ENCODE assay signal across 8 cellular contexts in genomic region chr2:109335586-109336266, GRCh38.
DNase-seq lines count a peak whose midpoint lies in the region; ATAC-seq and TF ChIP-seq lines count a peak whose summit lies in the region.
"Had no signal": no experiment of that assay in that cellular context is flagged by ENCODE, and none has a peak within 500 bp of the region (broad histone marks: within the 10 kb centered on the region; RNA-seq: fewer than 3 reads in every experiment).

No MANE protein-coding gene starts in this region.

- H3K4me3 Mint-ChIP-seq in chondrocyte (ENCODE audit: unreplicated experiment) = peak overlapping the region; percentile 44

- H3K9me3 Mint-ChIP-seq in chondrocyte (ENCODE audit: low read depth) = no peaks in the 10 kb centered on the region

- H3K4me3 ChIP-seq in SK-N-MC = peak overlapping the region; percentile 33; the same call in 1 of the 2 replicates
- H3K4me3 ChIP-seq: body of pancreas had no signal

- DNase-seq in GM04503 (ENCODE audit: low read depth) (peak; percentile 59), SK-N-MC (ENCODE audit: low read depth, low spot score) (no peak), chondrocyte (ENCODE audit: low spot score) (no peak), renal cortical epithelial cell (ENCODE audit: low read depth) (peak; percentile 17), medulla oblongata (ENCODE audit: extremely low spot score) (no peak)
- DNase-seq: body of pancreas had no signal

- H3K4me1 Mint-ChIP-seq in chondrocyte (ENCODE audit: low read depth) = peaks cover 95% of the 10 kb centered on the region

- ATAC-seq in HG03135 (IDR thresholded peaks at IDR 0.05; ENCODE audit: unreplicated experiment) = no peak
- no peak for ATAC-seq in GM19455 (IDR thresholded peaks at IDR 0.05; ENCODE audit: unreplicated experiment)
- ATAC-seq: body of pancreas had no signal

- peaks cover 8% of the 10 kb centered on the region for H3K36me3 Mint-ChIP-seq in chondrocyte (ENCODE audit: low read depth)

- H3K27me3 Mint-ChIP-seq in chondrocyte (ENCODE audit: low read depth) = no peaks in the 10 kb centered on the region

- H3K36me3 ChIP-seq in SK-N-MC (ENCODE audit: insufficient read depth, low read length) = no peaks in the 10 kb centered on the region

- peak overlapping the region; percentile 28 for H3K9ac ChIP-seq in SK-N-MC (ENCODE audit: insufficient read length)

- H3K9me3 ChIP-seq in SK-N-MC (ENCODE audit: low read depth, low read length) = no peaks in the 10 kb centered on the region
- H3K9me3 ChIP-seq: body of pancreas had no signal

- peak overlapping the region; percentile 85 for H3K27ac ChIP-seq in SK-N-MC
- H3K27ac ChIP-seq: body of pancreas had no signal

- peak overlapping the region; percentile 94 for H3K27ac Mint-ChIP-seq in chondrocyte (ENCODE audit: unreplicated experiment)

- TF ChIP-seq CTCF in chondrocyte (IDR thresholded peaks at IDR 0.05) = no peak

Comparison
In these comparisons a context has a peak if more than half of its experiments do, and no peak if none do; other contexts are left out.
1. DNase-seq: peak in GM04503 (single experiment) and renal cortical epithelial cell (single experiment); none in SK-N-MC (single experiment), chondrocyte (single experiment) and medulla oblongata (single experiment).